In the genomic region with DNA sequence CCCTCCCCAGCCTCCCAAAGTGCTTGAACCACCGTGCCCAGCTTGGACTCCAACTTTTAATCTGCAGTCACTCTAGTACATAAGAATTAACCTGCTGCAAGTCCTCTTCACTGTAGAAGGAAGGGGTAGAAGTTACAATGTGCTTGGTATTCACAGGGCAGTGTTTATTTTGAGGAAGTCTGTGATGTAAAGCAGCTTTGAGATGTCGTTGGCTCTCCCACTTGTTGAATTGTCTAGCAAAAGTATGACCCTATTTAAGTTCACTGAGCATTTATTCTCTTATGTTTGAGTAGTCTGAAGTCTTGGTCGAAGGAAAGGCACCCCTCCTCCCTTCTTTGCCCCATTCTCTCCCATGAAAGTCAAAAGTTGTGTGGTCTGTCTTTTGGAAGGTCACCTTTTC, we compare ENCODE assay signal across 16 cellular contexts.
"Had no signal": no experiment of that assay in that cellular context is flagged by ENCODE, and none has a peak within 500 bp of the region (broad histone marks: within the 10 kb centered on the region; RNA-seq: fewer than 3 reads in every experiment).

No MANE protein-coding gene starts in this region.

- H3K9me3 Mint-ChIP-seq: activated naive CD4-positive, alpha-beta T cell treated with anti-CD3 and anti-CD28 coated beads, Interleukin-2, amount 50 U/mL, for 24 hours; nephron progenitor cell had no signal

- DNase-seq: activated CD4-positive, alpha-beta T cell treated with anti-CD3 and anti-CD28 coated beads for 1 hour; activated effector memory CD4-positive, alpha-beta T cell treated with Interleukin-2 at 50 U/mL for 16 hours; dorsolateral prefrontal cortex; esophagus squamous epithelium; foreskin melanocyte; head of caudate nucleus; left lung; nephron progenitor cell; ovary; stimulated activated CD4-positive, alpha-beta T cell treated with anti-CD3 and anti-CD28 coated beads, Interleukin-2, amount 100 ng/mL, for 48 hours; stimulated activated naive CD4-positive, alpha-beta T cell treated with Interleukin-2 at 50 U/mL for 16 hours; SW 1271; T-helper 9 cell; upper lobe of right lung had no signal

- H3K4me1 Mint-ChIP-seq: nephron progenitor cell had no signal

- H3K27me3 Mint-ChIP-seq: activated naive CD4-positive, alpha-beta T cell treated with anti-CD3 and anti-CD28 coated beads, Interleukin-2, amount 50 U/mL, for 24 hours had no signal

- ATAC-seq: left lung, upper lobe of right lung had no signal

- H3K27ac Mint-ChIP-seq: activated naive CD4-positive, alpha-beta T cell treated with anti-CD3 and anti-CD28 coated beads, Interleukin-2, amount 50 U/mL, for 24 hours had no signal

- H3K4me3 Mint-ChIP-seq: activated naive CD4-positive, alpha-beta T cell treated with anti-CD3 and anti-CD28 coated beads, Interleukin-2, amount 50 U/mL, for 24 hours; nephron progenitor cell had no signal

- H3K27ac ChIP-seq: dorsolateral prefrontal cortex, left lung, ovary, suprapubic skin, upper lobe of right lung had no signal
